12 cellular contexts compared by ENCODE assay signal in the genomic region with DNA sequence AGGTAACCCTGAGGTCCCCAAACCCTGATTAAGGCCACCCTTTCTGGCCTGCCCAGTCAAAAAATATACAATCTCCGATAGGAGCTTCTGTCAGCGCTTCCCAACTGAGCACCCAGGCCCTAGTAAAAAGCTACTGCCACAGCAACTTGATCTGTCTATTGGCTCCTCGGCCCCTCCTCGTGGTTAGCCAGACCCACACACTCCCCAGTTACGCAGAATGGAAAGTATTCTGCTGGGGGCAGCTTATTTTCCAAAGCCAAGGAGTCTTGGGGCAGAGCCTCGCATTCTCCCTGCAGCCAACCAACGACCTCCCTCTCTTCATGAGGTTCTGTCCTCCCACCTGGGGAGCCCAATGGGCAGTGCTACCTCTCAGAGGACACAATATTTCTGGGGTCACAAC. TPM values are rescaled to one million over a fixed set of nuclear protein-coding genes. Genes with fewer than 3 reads are reported as not detected.
DNase-seq lines count a peak whose midpoint lies in the region; ATAC-seq and TF ChIP-seq lines count a peak whose summit lies in the region.
"Had no signal": no experiment of that assay in that cellular context is flagged by ENCODE, and none has a peak within 500 bp of the region (broad histone marks: within the 10 kb centered on the region; RNA-seq: fewer than 3 reads in every experiment).

No MANE protein-coding gene starts in this region.

- H3K9me3 ChIP-seq in effector memory CD4-positive, alpha-beta T cell (ENCODE audit: control insufficient read depth, low read length): no peaks in the 10 kb centered on the region
- H3K9me3 ChIP-seq in thyroid gland: no peaks in the 10 kb centered on the region
- H3K9me3 ChIP-seq: pancreas had no signal

- ATAC-seq in activated CD4-positive, alpha-beta T cell treated with anti-CD3 and anti-CD28 coated beads for 36 hours: no peak
- ATAC-seq in natural killer cell: no peak
- ATAC-seq: pancreas had no signal

- TF ChIP-seq POLR2A in thyroid gland (IDR thresholded peaks at IDR 0.05): no peak

- POLR2A ChIA-PET in activated CD4-positive, alpha-beta T cell treated with anti-CD3 and anti-CD28 coated beads for 36 hours (lab: Charles Lee): interaction anchor here (1.1 to 1.5 kb wide), 3 partner anchors 27 to 31 kb away, joined by 3 read pairs; no protein-coding TSS in a partner anchor
- POLR2A ChIA-PET in activated CD4-positive, alpha-beta memory T cell treated with anti-CD3 and anti-CD28 coated beads for 36 hours (lab: Charles Lee): interaction anchor here (1.2 to 1.6 kb wide), 2 partner anchors 12 to 21 kb away, joined by 3 to 5 read pairs; no protein-coding TSS in a partner anchor

- H3K4me3 ChIP-seq in effector memory CD4-positive, alpha-beta T cell (ENCODE audit: insufficient read depth, low read depth, low read length, poor library complexity, severe bottlenecking): no peak overlapping the region
- no peak overlapping the region for H3K4me3 ChIP-seq in thyroid gland (replicated peaks in 1 of 3)
- H3K4me3 ChIP-seq: pancreas had no signal

- no peak for DNase-seq in activated CD4-positive, alpha-beta T cell treated with anti-CD3 and anti-CD28 coated beads for 36 hours
- no peak for DNase-seq in activated CD4-positive, alpha-beta T cell treated with anti-CD3 and anti-CD28 coated beads for 1 hour
- no peak for DNase-seq in effector memory CD4-positive, alpha-beta T cell
- DNase-seq in natural killer cell (no peak), thyroid gland (no peak), NCI-H526 treated with DMSO at 0.1 percent for 48 hours (lab: John Stamatoyannopoulos, UW) (no peak)
- no peak for DNase-seq in effector CD8-positive, alpha-beta T cell (lab: John Stamatoyannopoulos, UW)
- no peak for DNase-seq in activated CD4-positive, alpha-beta memory T cell treated with anti-CD3 and anti-CD28 coated beads for 36 hours
- DNase-seq: 8988T; activated T-cell treated with anti-CD3 and anti-CD28 coated beads, Interleukin-2, amount 50 U/mL, for 48 hours; pancreas; T1000 had no signal

- no peaks in the 10 kb centered on the region for H3K36me3 Mint-ChIP-seq in activated CD4-positive, alpha-beta T cell treated with anti-CD3 and anti-CD28 coated beads for 36 hours (ENCODE audit: low read depth)
- H3K36me3 Mint-ChIP-seq in natural killer cell: no peaks in the 10 kb centered on the region
- H3K36me3 Mint-ChIP-seq in activated CD4-positive, alpha-beta memory T cell treated with anti-CD3 and anti-CD28 coated beads for 36 hours: no peaks in the 10 kb centered on the region

- peak overlapping the region; percentile 27 for H3K27ac Mint-ChIP-seq in activated CD4-positive, alpha-beta T cell treated with anti-CD3 and anti-CD28 coated beads for 36 hours
- peak overlapping the region; percentile 89 to 92 for H3K27ac Mint-ChIP-seq in natural killer cell
- no peak overlapping the region for H3K27ac Mint-ChIP-seq in activated CD4-positive, alpha-beta memory T cell treated with anti-CD3 and anti-CD28 coated beads for 36 hours

- no peaks in the 10 kb centered on the region for H3K27me3 ChIP-seq in effector memory CD4-positive, alpha-beta T cell (replicated peaks; ENCODE audit: control insufficient read depth, insufficient read depth, low read length, poor library complexity, severe bottlenecking)
- H3K27me3 ChIP-seq in thyroid gland: no peaks in the 10 kb centered on the region
- H3K27me3 ChIP-seq: pancreas had no signal

- intact Hi-C loops in activated CD4-positive, alpha-beta T cell treated with anti-CD3 and anti-CD28 coated beads for 36 hours (cut with DNase I, micrococcal nuclease): no loop called here
- intact Hi-C loops in natural killer cell (cut with micrococcal nuclease): no loop called here
- intact Hi-C loops in thyroid gland (cut with DNase I): no loop called here
- intact Hi-C loops in activated CD4-positive, alpha-beta memory T cell treated with anti-CD3 and anti-CD28 coated beads for 36 hours (cut with micrococcal nuclease): no loop called here

- no peaks in the 10 kb centered on the region for H3K36me3 ChIP-seq in effector memory CD4-positive, alpha-beta T cell (ENCODE audit: control insufficient read depth, insufficient read depth, low read length)
- no peaks in the 10 kb centered on the region for H3K36me3 ChIP-seq in thyroid gland
- H3K36me3 ChIP-seq: pancreas had no signal

- peak overlapping the region; percentile 56 for H3K27ac ChIP-seq in effector memory CD4-positive, alpha-beta T cell (ENCODE audit: insufficient read depth, low read length, poor library complexity, severe bottlenecking)
- peak overlapping the region; percentile 90 to 99 (median 96) for H3K27ac ChIP-seq in thyroid gland

- peaks cover 50% of the 10 kb centered on the region for H3K4me1 ChIP-seq in effector memory CD4-positive, alpha-beta T cell (ENCODE audit: control insufficient read depth, insufficient read depth, low read length, poor library complexity, severe bottlenecking)
- H3K4me1 ChIP-seq in thyroid gland: peaks cover 47 to 57% of the 10 kb centered on the region in 2 donors

- WGBS in thyroid gland, 2 donors: 75 to 93% methylated on average over 7 of the region's 7 CpGs

- no peaks in the 10 kb centered on the region for H3K9me3 Mint-ChIP-seq in activated CD4-positive, alpha-beta T cell treated with anti-CD3 and anti-CD28 coated beads for 36 hours (ENCODE audit: low read depth)
- H3K9me3 Mint-ChIP-seq in natural killer cell: no peaks in the 10 kb centered on the region
- H3K9me3 Mint-ChIP-seq in activated CD4-positive, alpha-beta memory T cell treated with anti-CD3 and anti-CD28 coated beads for 36 hours: no peaks in the 10 kb centered on the region

- TF ChIP-seq CTCF in natural killer cell (IDR thresholded peaks at IDR 0.05) (no peak), thyroid gland (IDR thresholded peaks at IDR 0.05) (no peak)

- H3K4me3 Mint-ChIP-seq in activated CD4-positive, alpha-beta T cell treated with anti-CD3 and anti-CD28 coated beads for 36 hours: no peak overlapping the region
- peak overlapping the region; percentile 35 for H3K4me3 Mint-ChIP-seq in natural killer cell
- no peak overlapping the region for H3K4me3 Mint-ChIP-seq in activated CD4-positive, alpha-beta memory T cell treated with anti-CD3 and anti-CD28 coated beads for 36 hours

- peaks cover 71% of the 10 kb centered on the region for H3K4me1 Mint-ChIP-seq in activated CD4-positive, alpha-beta T cell treated with anti-CD3 and anti-CD28 coated beads for 36 hours
- H3K4me1 Mint-ChIP-seq in natural killer cell: peaks cover 68 to 74% of the 10 kb centered on the region in 2 donors
- peaks cover 67% of the 10 kb centered on the region for H3K4me1 Mint-ChIP-seq in activated CD4-positive, alpha-beta memory T cell treated with anti-CD3 and anti-CD28 coated beads for 36 hours (ENCODE audit: low read depth)

- H3K27me3 Mint-ChIP-seq in activated CD4-positive, alpha-beta T cell treated with anti-CD3 and anti-CD28 coated beads for 36 hours: no peaks in the 10 kb centered on the region
- no peaks in the 10 kb centered on the region for H3K27me3 Mint-ChIP-seq in natural killer cell (ENCODE audit: low read depth in 2 of 2)
- H3K27me3 Mint-ChIP-seq in activated CD4-positive, alpha-beta memory T cell treated with anti-CD3 and anti-CD28 coated beads for 36 hours: no peaks in the 10 kb centered on the region

- CTCF ChIA-PET in activated CD4-positive, alpha-beta T cell treated with anti-CD3 and anti-CD28 coated beads for 36 hours (lab: Charles Lee): interaction anchor here (0.6 to 5.3 kb wide), 15 partner anchors 9 to 679 kb away, joined by 3 to 25 read pairs (median 4); partner anchors contain the start of gene TMBIM6
- CTCF ChIA-PET in activated CD4-positive, alpha-beta memory T cell treated with anti-CD3 and anti-CD28 coated beads for 36 hours (lab: Charles Lee): interaction anchor here (0.9 to 2.9 kb wide), 3 partner anchors 31 to 34 kb away, joined by 3 to 12 read pairs (median 5); partner anchors contain the start of gene FMNL3

RNA-seq across cellular contexts. Expression of gene FMNL3, which starts 32.1 kb away (rescaled TPM):
- total RNA-seq in activated CD4-positive, alpha-beta T cell treated with anti-CD3 and anti-CD28 coated beads for 36 hours: 10 to 100 TPM; 23.2 to 24.3 TPM
- total RNA-seq in natural killer cell: 10 to 100 TPM; 54.2 to 82.6 (median 58.7) TPM
- total RNA-seq in thyroid gland: 10 to 100 TPM; 30.9 to 41.8 (median 35.1) TPM
- 10 to 100 TPM; 31.2 to 31.9 TPM for total RNA-seq in activated CD4-positive, alpha-beta memory T cell treated with anti-CD3 and anti-CD28 coated beads for 36 hours

RNA-seq across cellular contexts. Expression of gene PRPF40B, which starts 51.8 kb away (rescaled TPM):
- 1 to 10 TPM; 6.9 to 8.1 TPM for total RNA-seq in activated CD4-positive, alpha-beta T cell treated with anti-CD3 and anti-CD28 coated beads for 36 hours
- total RNA-seq in natural killer cell (1 to 10 TPM; 5.6 to 6.8 (median 5.9) TPM), thyroid gland (10 to 100 TPM; 29.5 to 39.7 (median 34.4) TPM)
- 1 to 10 TPM; 6.2 to 8.9 TPM for total RNA-seq in activated CD4-positive, alpha-beta memory T cell treated with anti-CD3 and anti-CD28 coated beads for 36 hours
